Comparison of ENCODE assay signal across 1 cellular context in the genomic region with DNA sequence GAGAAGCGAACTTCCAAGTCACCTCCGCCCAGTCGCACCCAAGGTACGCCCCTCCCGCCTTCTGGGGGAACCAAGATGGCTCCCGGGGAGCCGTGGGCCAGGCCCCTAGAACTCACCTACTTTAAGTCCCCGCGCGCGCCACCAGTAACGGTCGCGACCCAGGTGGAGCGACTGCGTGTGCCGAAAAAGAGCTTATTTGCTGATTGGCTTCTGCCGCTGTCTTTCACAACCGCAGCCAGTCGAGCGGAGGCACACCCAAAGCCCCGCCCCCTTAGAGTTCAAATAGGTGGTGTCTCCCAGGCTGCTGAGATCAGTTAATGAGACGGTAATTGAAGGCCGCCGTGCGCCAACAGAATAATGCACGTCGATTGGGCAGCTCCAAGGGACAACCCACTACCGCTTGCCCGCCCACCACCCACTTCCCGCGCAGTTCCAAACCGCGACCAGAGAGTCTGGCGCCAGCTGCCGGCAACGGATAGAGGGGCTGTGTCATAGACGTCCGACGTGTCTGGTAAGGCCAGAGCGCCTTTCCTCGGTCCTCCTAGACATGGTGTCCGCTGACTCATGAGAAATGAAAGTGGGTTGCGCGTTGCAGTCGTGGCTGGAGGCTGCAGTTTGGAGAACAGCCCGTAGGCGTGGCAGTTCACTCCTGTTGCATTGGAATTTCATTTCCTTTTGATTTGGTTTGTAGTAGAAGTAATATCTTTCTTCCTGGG.
TF ChIP-seq lines count a peak whose summit lies in the region.

A gene with protein sequence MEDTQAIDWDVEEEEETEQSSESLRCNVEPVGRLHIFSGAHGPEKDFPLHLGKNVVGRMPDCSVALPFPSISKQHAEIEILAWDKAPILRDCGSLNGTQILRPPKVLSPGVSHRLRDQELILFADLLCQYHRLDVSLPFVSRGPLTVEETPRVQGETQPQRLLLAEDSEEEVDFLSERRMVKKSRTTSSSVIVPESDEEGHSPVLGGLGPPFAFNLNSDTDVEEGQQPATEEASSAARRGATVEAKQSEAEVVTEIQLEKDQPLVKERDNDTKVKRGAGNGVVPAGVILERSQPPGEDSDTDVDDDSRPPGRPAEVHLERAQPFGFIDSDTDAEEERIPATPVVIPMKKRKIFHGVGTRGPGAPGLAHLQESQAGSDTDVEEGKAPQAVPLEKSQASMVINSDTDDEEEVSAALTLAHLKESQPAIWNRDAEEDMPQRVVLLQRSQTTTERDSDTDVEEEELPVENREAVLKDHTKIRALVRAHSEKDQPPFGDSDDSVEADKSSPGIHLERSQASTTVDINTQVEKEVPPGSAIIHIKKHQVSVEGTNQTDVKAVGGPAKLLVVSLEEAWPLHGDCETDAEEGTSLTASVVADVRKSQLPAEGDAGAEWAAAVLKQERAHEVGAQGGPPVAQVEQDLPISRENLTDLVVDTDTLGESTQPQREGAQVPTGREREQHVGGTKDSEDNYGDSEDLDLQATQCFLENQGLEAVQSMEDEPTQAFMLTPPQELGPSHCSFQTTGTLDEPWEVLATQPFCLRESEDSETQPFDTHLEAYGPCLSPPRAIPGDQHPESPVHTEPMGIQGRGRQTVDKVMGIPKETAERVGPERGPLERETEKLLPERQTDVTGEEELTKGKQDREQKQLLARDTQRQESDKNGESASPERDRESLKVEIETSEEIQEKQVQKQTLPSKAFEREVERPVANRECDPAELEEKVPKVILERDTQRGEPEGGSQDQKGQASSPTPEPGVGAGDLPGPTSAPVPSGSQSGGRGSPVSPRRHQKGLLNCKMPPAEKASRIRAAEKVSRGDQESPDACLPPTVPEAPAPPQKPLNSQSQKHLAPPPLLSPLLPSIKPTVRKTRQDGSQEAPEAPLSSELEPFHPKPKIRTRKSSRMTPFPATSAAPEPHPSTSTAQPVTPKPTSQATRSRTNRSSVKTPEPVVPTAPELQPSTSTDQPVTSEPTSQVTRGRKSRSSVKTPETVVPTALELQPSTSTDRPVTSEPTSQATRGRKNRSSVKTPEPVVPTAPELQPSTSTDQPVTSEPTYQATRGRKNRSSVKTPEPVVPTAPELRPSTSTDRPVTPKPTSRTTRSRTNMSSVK (N-terminal part only) (minus strand): TSS at position 153 of the 716 bp plus-strand sequence. CDS start 2,106 bp downstream, outside the sequence.

TF ChIP-seq in K562, 482 proteins besides CTCF, POLR2A, EP300 and RAD21 (continued from another document and continues in another):
- TF ChIP-seq ZNF76 (CRISPR knock-in tag; IDR thresholded peaks at IDR 0.05; ENCODE audit: borderline replicate concordance), result 0 out of 2 replicates have a peak, but pooled peaks have one; percentile 20
- no peak for TF ChIP-seq CBX1 (IDR thresholded peaks at IDR 0.05; ENCODE audit: low read depth)
- TF ChIP-seq ZNF277 (CRISPR knock-in tag; IDR thresholded peaks at IDR 0.05; ENCODE audit: borderline replicate concordance), result no peak
- no peak; the same call in none of the 2 replicates for TF ChIP-seq ZNF592 (IDR thresholded peaks at IDR 0.05)
- no peak for TF ChIP-seq EWSR1 (IDR thresholded peaks at IDR 0.05; ENCODE audit: borderline replicate concordance, low read depth, partially characterized antibody)
- TF ChIP-seq NRF1 (conservative IDR thresholded peaks at IDR 0.05 in 1 of 2, IDR thresholded peaks at IDR 0.05 in 1 of 2), result peak; percentile 93 to 94
- TF ChIP-seq, protein P1, sequence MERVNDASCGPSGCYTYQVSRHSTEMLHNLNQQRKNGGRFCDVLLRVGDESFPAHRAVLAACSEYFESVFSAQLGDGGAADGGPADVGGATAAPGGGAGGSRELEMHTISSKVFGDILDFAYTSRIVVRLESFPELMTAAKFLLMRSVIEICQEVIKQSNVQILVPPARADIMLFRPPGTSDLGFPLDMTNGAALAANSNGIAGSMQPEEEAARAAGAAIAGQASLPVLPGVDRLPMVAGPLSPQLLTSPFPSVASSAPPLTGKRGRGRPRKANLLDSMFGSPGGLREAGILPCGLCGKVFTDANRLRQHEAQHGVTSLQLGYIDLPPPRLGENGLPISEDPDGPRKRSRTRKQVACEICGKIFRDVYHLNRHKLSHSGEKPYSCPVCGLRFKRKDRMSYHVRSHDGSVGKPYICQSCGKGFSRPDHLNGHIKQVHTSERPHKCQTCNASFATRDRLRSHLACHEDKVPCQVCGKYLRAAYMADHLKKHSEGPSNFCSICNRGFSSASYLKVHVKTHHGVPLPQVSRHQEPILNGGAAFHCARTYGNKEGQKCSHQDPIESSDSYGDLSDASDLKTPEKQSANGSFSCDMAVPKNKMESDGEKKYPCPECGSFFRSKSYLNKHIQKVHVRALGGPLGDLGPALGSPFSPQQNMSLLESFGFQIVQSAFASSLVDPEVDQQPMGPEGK (CRISPR knock-in tag; IDR thresholded peaks at IDR 0.05; ENCODE audit: borderline replicate concordance), result no peak
- TF ChIP-seq TBP (optimal IDR thresholded peaks at IDR 0.05; ENCODE audit: low read depth, low read length), result no peak
- no peak for TF ChIP-seq TCF15 (CRISPR knock-in tag; IDR thresholded peaks at IDR 0.05)
- TF ChIP-seq NR1H2 (CRISPR knock-in tag; IDR thresholded peaks at IDR 0.05), result peak; percentile 69; the same call in 1 of the 2 replicates
- TF ChIP-seq CEBPB (tag; IDR thresholded peaks at IDR 0.05), result no peak
- peak; percentile 95 for TF ChIP-seq JUND (IDR thresholded peaks at IDR 0.05; ENCODE audit: borderline replicate concordance, low read depth, low read length)
- peak; percentile 67; the same call in 1 of the 3 replicates for TF ChIP-seq JUND (tag; IDR thresholded peaks at IDR 0.05; ENCODE audit: borderline replicate concordance, low read depth, low read length)
- no peak for TF ChIP-seq U2AF2 (optimal IDR thresholded peaks at IDR 0.05; ENCODE audit: low read depth, low read length)
- TF ChIP-seq TCFL5 (CRISPR knock-in tag; conservative IDR thresholded peaks at IDR 0.05), result no peak
- TF ChIP-seq MIER1 (IDR thresholded peaks at IDR 0.05; ENCODE audit: low read depth), result no peak
- peak; percentile 90 for TF ChIP-seq CREB1 (IDR thresholded peaks at IDR 0.05)
- TF ChIP-seq CREB1 (CRISPR knock-in tag; IDR thresholded peaks at IDR 0.05), result peak; percentile 94
- TF ChIP-seq HSF4 (CRISPR knock-in tag; IDR thresholded peaks at IDR 0.05; ENCODE audit: borderline replicate concordance), result no peak
- TF ChIP-seq PCBP1 (IDR thresholded peaks at IDR 0.05; ENCODE audit: low read depth, low read length, poor library complexity, severe bottlenecking), result peak; percentile 55
- no peak; the same call in 1 of the 2 replicates for TF ChIP-seq TAF7 (tag; IDR thresholded peaks at IDR 0.05)
- TF ChIP-seq, protein P2, sequence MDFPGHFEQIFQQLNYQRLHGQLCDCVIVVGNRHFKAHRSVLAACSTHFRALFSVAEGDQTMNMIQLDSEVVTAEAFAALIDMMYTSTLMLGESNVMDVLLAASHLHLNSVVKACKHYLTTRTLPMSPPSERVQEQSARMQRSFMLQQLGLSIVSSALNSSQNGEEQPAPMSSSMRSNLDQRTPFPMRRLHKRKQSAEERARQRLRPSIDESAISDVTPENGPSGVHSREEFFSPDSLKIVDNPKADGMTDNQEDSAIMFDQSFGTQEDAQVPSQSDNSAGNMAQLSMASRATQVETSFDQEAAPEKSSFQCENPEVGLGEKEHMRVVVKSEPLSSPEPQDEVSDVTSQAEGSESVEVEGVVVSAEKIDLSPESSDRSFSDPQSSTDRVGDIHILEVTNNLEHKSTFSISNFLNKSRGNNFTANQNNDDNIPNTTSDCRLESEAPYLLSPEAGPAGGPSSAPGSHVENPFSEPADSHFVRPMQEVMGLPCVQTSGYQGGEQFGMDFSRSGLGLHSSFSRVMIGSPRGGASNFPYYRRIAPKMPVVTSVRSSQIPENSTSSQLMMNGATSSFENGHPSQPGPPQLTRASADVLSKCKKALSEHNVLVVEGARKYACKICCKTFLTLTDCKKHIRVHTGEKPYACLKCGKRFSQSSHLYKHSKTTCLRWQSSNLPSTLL (IDR thresholded peaks at IDR 0.05), result no peak
- TF ChIP-seq E2F8 (IDR thresholded peaks at IDR 0.05; ENCODE audit: low read depth, partially characterized antibody), result peak; percentile 99
- TF ChIP-seq SPI1 (IDR thresholded peaks at IDR 0.05; ENCODE audit: borderline replicate concordance, low read depth, low read length), result peak; percentile 46; the same call in 1 of the 2 replicates
- TF ChIP-seq THRA (IDR thresholded peaks at IDR 0.05), result no peak
- TF ChIP-seq, protein P3, sequence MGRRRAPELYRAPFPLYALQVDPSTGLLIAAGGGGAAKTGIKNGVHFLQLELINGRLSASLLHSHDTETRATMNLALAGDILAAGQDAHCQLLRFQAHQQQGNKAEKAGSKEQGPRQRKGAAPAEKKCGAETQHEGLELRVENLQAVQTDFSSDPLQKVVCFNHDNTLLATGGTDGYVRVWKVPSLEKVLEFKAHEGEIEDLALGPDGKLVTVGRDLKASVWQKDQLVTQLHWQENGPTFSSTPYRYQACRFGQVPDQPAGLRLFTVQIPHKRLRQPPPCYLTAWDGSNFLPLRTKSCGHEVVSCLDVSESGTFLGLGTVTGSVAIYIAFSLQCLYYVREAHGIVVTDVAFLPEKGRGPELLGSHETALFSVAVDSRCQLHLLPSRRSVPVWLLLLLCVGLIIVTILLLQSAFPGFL (CRISPR knock-in tag; IDR thresholded peaks at IDR 0.05), result no peak
- TF ChIP-seq ZNF408 (CRISPR knock-in tag; IDR thresholded peaks at IDR 0.05; ENCODE audit: low read depth), result no peak
- peak; percentile 28; the same call in 1 of the 2 replicates for TF ChIP-seq ZNF830 (CRISPR knock-in tag; IDR thresholded peaks at IDR 0.05)
- peak; percentile 92 for TF ChIP-seq RBFOX2 (IDR thresholded peaks at IDR 0.05; ENCODE audit: low read depth, low read length)
- TF ChIP-seq ZNF174 (CRISPR knock-in tag; IDR thresholded peaks at IDR 0.05), result no peak
- TF ChIP-seq PHF20 (IDR thresholded peaks at IDR 0.05; ENCODE audit: partially characterized antibody), result peak; percentile 58
- TF ChIP-seq BHLHE40 (IDR thresholded peaks at IDR 0.05; ENCODE audit: low read length), result peak; percentile 68
- peak; percentile 86 for TF ChIP-seq POLR2AphosphoS5 (IDR thresholded peaks at IDR 0.05; ENCODE audit: control insufficient read depth, insufficient read depth, low read depth, low read length)
- no peak for TF ChIP-seq ZBTB1 (CRISPR knock-in tag; IDR thresholded peaks at IDR 0.05; ENCODE audit: borderline replicate concordance, low read depth)
- no peak for TF ChIP-seq ZNF311 (CRISPR knock-in tag; IDR thresholded peaks at IDR 0.05)
